Comparison of ENCODE assay signal across 8 cellular contexts in genomic region chr19:49118565-49119410, GRCh38. TPM values are rescaled to one million over a fixed set of nuclear protein-coding genes. Genes with fewer than 3 reads are reported as not detected.
DNase-seq lines count a peak whose midpoint lies in the region; ATAC-seq and TF ChIP-seq lines count a peak whose summit lies in the region.

TSS of gene C19orf73 (minus strand) at chr19:49119143. CDS start at chr19:49119022, 121 bp downstream.

- peaks cover 7% of the 10 kb centered on the region for H3K27me3 Mint-ChIP-seq in IgD-negative memory B cell

- TF ChIP-seq POLR2A in erythroblast (IDR thresholded peaks at IDR 0.05; ENCODE audit: low read length) = peak; percentile 76

- H3K4me1 ChIP-seq in muscle layer of colon (ENCODE audit: insufficient read depth, low read length) = peaks cover 8% of the 10 kb centered on the region

- peak; percentile 97 for DNase-seq in DMS53 (lab: John Stamatoyannopoulos, UW)
- DNase-seq in OCI-M2 (lab: John Stamatoyannopoulos, UW; ENCODE audit: unreplicated experiment) = peak; percentile 91
- peak; percentile 97 for DNase-seq in activated T-cell treated with anti-CD3 and anti-CD28 coated beads, Interleukin-2, amount 50 U/mL, for 1 hour
- peak; percentile 96 to 99 for DNase-seq in erythroblast (lab: John Stamatoyannopoulos, UW)
- DNase-seq in stimulated activated CD8-positive, alpha-beta memory T cell treated with anti-CD3 and anti-CD28 coated beads, Interleukin-7, amount 100 ng/mL, for 1 hour (ENCODE audit: low read depth in 2 of 2) = peak; percentile 91

- H3K4me3 Mint-ChIP-seq in IgD-negative memory B cell = peak within 1 kb of the TSS; percentile 78 to 95 (median 88)

- H3K9me3 Mint-ChIP-seq in IgD-negative memory B cell = no peaks in the 10 kb centered on the region

- H3K9me3 ChIP-seq in muscle layer of colon (ENCODE audit: low read length) = no peaks in the 10 kb centered on the region

- peak within 1 kb of the TSS; percentile 49 for H3K9ac ChIP-seq in muscle layer of colon (ENCODE audit: low read length)

- peak within 1 kb of the TSS; percentile 76 for H3K27ac ChIP-seq in muscle layer of colon (ENCODE audit: low read depth, low read length)

- peak within 1 kb of the TSS; percentile 86 to 98 (median 92) for H3K27ac Mint-ChIP-seq in IgD-negative memory B cell

- H3K36me3 Mint-ChIP-seq in IgD-negative memory B cell = no peaks in the 10 kb centered on the region

- peak within 1 kb of the TSS; percentile 58 to 83 for H3K4me3 ChIP-seq in muscle layer of colon (ENCODE audit: low read depth in 1 of 2, low read length in 2 of 2)

- peak; percentile 75 for ATAC-seq in GM21576 (IDR thresholded peaks at IDR 0.05; ENCODE audit: unreplicated experiment)

- no peaks in the 10 kb centered on the region for H3K36me3 ChIP-seq in muscle layer of colon (ENCODE audit: insufficient read depth, low read length)

- H3K27me3 ChIP-seq in muscle layer of colon (ENCODE audit: control insufficient read depth in 1 of 2, insufficient read depth in 2 of 2, low read length in 2 of 2) = peaks cover 0 to 7% of the 10 kb centered on the region in 2 donors

- H3K4me1 Mint-ChIP-seq in IgD-negative memory B cell = peaks cover 17 to 24% (median 21%) of the 10 kb centered on the region in 3 donors

RNA-seq across cellular contexts. Expression of gene C19orf73, which starts in this region (rescaled TPM):
- polyA plus RNA-seq in IgD-negative memory B cell = 2.6 TPM

Comparison
In these comparisons a context has a peak if more than half of its experiments do, and no peak if none do; other contexts are left out.
1. Peak in every context shown above with its lines: DNase-seq, ATAC-seq, H3K4me3 ChIP-seq and H3K27ac ChIP-seq.